ENCODE assay signal across 1 cellular context in the genomic region with DNA sequence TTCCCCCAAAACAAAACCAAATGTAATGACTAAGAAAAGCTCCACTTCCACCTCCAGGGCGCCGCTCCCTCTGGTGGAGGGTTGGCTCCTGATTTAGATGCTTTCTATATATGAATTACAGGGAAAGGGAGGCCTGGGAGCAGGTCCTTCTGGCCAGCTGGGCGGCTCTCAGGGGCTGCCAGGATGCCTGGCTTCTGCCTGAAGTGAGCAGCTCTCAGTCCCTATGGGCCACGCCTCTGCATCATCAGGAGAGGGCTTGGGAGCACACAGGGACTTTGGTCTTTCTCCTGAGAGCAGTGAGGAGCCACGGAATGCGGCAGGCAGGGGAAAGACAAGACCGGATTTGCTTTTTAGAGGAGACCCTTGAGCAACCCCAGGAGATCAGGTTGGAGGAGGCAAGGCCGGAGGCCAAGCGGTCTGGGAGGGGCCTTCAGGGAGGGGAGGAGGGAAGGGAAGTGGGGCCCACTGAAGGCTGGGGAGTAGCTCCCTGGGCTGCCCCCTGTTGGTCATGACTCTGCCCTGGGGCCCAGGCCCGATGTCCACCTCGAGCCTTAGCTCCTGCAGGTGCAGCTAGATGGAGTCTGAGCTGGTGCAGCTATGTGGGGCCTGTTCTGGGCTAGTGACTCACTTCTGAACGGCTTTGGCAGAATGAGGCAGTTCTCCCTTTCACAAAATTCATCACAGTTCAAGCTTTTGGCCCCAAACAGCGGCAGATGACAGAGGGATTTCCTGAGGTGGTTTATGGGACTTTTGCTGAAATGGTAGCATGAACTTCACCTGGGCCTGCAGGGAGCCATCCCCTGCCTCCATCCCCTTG.
TF ChIP-seq lines count a peak whose summit lies in the region.

No MANE protein-coding gene starts in this region.

TF ChIP-seq in GM12878, 131 proteins besides CTCF, POLR2A, EP300 and RAD21 (continued from another document and continues in another):
- no peak for TF ChIP-seq E4F1 (IDR thresholded peaks at IDR 0.05; ENCODE audit: borderline replicate concordance, partially characterized antibody)
- TF ChIP-seq JUNB (IDR thresholded peaks at IDR 0.05), result peak; percentile 82
- no peak for TF ChIP-seq MTA3 (IDR thresholded peaks at IDR 0.05; ENCODE audit: borderline replicate concordance, low read length)
- TF ChIP-seq BHLHE40 (IDR thresholded peaks at IDR 0.05; ENCODE audit: borderline replicate concordance in 1 of 2, low read depth in 2 of 2, low read length in 1 of 2), result peak; percentile 66 to 69; a peak in 3 of 4 replicates
- TF ChIP-seq MYC (IDR thresholded peaks at IDR 0.05; ENCODE audit: insufficient read depth, insufficient read length, insufficient replicate concordance, low read length, severe bottlenecking), result no peak
- peak; percentile 69 for TF ChIP-seq EED (IDR thresholded peaks at IDR 0.05; ENCODE audit: low read depth)
- TF ChIP-seq NFYA (IDR thresholded peaks at IDR 0.05; ENCODE audit: borderline replicate concordance, low read depth, low read length), result no peak
- TF ChIP-seq GABPA (IDR thresholded peaks at IDR 0.05; ENCODE audit: low read depth), result no peak
- TF ChIP-seq SP1 (IDR thresholded peaks at IDR 0.05; ENCODE audit: low read depth, low read length), result peak; percentile 64
- TF ChIP-seq HDGF (IDR thresholded peaks at IDR 0.05), result no peak; the same call in 1 of the 2 replicates
- TF ChIP-seq HDAC2 (IDR thresholded peaks at IDR 0.05), result no peak
- no peak for TF ChIP-seq BACH1 (IDR thresholded peaks at IDR 0.05; ENCODE audit: borderline replicate concordance)
- TF ChIP-seq CBX3 (IDR thresholded peaks at IDR 0.05; ENCODE audit: borderline replicate concordance, low read depth), result no peak
- no peak for TF ChIP-seq NFIC (IDR thresholded peaks at IDR 0.05; ENCODE audit: low read depth, low read length)
- no peak for TF ChIP-seq IRF3 (IDR thresholded peaks at IDR 0.05)
- no peak for TF ChIP-seq NRF1 (conservative IDR thresholded peaks at IDR 0.05; ENCODE audit: low read depth, low read length)
- TF ChIP-seq POU2F2 (IDR thresholded peaks at IDR 0.05; ENCODE audit: borderline replicate concordance, low read depth, low read length), result peak; percentile 46
- TF ChIP-seq JUND (IDR thresholded peaks at IDR 0.05; ENCODE audit: low read depth, low read length), result 0 out of 2 replicates have a peak, but pooled peaks have one; percentile 12
- no peak for TF ChIP-seq PML (IDR thresholded peaks at IDR 0.05; ENCODE audit: low read length)
- TF ChIP-seq, protein P1, sequence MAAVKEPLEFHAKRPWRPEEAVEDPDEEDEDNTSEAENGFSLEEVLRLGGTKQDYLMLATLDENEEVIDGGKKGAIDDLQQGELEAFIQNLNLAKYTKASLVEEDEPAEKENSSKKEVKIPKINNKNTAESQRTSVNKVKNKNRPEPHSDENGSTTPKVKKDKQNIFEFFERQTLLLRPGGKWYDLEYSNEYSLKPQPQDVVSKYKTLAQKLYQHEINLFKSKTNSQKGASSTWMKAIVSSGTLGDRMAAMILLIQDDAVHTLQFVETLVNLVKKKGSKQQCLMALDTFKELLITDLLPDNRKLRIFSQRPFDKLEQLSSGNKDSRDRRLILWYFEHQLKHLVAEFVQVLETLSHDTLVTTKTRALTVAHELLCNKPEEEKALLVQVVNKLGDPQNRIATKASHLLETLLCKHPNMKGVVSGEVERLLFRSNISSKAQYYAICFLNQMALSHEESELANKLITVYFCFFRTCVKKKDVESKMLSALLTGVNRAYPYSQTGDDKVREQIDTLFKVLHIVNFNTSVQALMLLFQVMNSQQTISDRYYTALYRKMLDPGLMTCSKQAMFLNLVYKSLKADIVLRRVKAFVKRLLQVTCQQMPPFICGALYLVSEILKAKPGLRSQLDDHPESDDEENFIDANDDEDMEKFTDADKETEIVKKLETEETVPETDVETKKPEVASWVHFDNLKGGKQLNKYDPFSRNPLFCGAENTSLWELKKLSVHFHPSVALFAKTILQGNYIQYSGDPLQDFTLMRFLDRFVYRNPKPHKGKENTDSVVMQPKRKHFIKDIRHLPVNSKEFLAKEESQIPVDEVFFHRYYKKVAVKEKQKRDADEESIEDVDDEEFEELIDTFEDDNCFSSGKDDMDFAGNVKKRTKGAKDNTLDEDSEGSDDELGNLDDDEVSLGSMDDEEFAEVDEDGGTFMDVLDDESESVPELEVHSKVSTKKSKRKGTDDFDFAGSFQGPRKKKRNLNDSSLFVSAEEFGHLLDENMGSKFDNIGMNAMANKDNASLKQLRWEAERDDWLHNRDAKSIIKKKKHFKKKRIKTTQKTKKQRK (IDR thresholded peaks at IDR 0.05; ENCODE audit: low read depth, low read length), result no peak
- no peak for TF ChIP-seq ZNF592 (IDR thresholded peaks at IDR 0.05)
- TF ChIP-seq, protein P2, sequence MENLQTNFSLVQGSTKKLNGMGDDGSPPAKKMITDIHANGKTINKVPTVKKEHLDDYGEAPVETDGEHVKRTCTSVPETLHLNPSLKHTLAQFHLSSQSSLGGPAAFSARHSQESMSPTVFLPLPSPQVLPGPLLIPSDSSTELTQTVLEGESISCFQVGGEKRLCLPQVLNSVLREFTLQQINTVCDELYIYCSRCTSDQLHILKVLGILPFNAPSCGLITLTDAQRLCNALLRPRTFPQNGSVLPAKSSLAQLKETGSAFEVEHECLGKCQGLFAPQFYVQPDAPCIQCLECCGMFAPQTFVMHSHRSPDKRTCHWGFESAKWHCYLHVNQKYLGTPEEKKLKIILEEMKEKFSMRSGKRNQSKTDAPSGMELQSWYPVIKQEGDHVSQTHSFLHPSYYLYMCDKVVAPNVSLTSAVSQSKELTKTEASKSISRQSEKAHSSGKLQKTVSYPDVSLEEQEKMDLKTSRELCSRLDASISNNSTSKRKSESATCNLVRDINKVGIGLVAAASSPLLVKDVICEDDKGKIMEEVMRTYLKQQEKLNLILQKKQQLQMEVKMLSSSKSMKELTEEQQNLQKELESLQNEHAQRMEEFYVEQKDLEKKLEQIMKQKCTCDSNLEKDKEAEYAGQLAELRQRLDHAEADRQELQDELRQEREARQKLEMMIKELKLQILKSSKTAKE (IDR thresholded peaks at IDR 0.05; ENCODE audit: low read depth, poor library complexity, severe bottlenecking), result no peak
- no peak for TF ChIP-seq ESRRA (IDR thresholded peaks at IDR 0.05; ENCODE audit: low read length)
- TF ChIP-seq, protein P3, sequence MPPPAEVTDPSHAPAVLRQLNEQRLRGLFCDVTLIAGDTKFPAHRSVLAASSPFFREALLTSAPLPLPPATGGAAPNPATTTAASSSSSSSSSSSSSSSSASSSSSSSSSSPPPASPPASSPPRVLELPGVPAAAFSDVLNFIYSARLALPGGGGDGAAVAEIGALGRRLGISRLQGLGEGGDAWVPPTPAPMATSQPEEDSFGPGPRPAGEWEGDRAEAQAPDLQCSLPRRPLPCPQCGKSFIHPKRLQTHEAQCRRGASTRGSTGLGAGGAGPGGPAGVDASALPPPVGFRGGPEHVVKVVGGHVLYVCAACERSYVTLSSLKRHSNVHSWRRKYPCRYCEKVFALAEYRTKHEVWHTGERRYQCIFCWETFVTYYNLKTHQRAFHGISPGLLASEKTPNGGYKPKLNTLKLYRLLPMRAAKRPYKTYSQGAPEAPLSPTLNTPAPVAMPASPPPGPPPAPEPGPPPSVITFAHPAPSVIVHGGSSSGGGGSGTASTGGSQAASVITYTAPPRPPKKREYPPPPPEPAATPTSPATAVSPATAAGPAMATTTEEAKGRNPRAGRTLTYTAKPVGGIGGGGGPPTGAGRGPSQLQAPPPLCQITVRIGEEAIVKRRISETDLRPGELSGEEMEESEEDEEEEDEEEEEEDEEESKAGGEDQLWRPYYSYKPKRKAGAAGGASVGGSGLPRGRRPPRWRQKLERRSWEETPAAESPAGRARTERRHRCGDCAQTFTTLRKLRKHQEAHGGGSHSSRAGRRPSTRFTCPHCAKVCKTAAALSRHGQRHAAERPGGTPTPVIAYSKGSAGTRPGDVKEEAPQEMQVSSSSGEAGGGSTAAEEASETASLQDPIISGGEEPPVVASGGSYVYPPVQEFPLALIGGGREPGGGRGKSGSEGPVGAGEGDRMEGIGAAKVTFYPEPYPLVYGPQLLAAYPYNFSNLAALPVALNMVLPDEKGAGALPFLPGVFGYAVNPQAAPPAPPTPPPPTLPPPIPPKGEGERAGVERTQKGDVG (CRISPR knock-in tag; IDR thresholded peaks at IDR 0.05), result no peak
- TF ChIP-seq REST (IDR thresholded peaks at IDR 0.05; ENCODE audit: low read depth, low read length), result no peak
- no peak for TF ChIP-seq TCF7 (IDR thresholded peaks at IDR 0.05; ENCODE audit: borderline replicate concordance)
- TF ChIP-seq USF1 (IDR thresholded peaks at IDR 0.05; ENCODE audit: borderline replicate concordance, extremely low read length, insufficient read depth, low read depth, low read length), result no peak
- TF ChIP-seq SMAD1 (IDR thresholded peaks at IDR 0.05; ENCODE audit: low read depth, partially characterized antibody), result no peak
- peak; percentile 72 for TF ChIP-seq NBN (IDR thresholded peaks at IDR 0.05)
- TF ChIP-seq POLR2AphosphoS5 (IDR thresholded peaks at IDR 0.05; ENCODE audit: low read length), result peak; percentile 66
- no peak for TF ChIP-seq ZSCAN29 (IDR thresholded peaks at IDR 0.05)
- no peak for TF ChIP-seq CREB1 (IDR thresholded peaks at IDR 0.05; ENCODE audit: low read depth)
